Comparison of ENCODE assay signal across 16 cellular contexts in the genomic region with DNA sequence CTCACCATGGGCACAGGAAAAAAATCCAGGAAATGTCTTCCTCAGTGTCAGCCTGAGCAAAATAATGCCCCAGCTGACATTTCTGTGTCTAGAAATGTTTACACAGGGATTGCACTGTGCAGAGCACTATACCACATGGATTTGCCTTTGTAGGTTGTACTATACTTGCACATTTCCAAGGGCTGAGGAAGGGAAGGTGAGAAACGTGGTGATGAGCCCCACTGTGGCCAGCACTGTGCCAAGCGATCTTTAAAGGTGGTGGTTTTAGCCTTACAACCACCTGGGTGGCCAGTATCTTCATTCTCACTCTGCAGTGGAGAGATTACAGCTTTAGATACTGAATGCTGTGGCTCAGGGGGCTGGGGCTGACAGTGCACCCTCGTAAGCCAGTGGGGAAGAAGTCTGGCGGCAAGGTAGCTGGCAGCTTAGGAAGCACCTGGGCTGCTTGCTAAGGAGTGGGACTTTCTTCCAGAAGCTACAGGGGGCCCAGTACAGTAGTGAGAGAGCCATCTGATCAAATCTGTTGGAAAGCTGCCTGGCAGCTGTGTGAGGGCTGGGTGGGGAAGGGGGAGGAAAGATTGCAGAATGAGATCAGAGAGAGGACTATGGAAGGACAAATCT. TPM values are rescaled to one million over a fixed set of nuclear protein-coding genes. Genes with fewer than 3 reads are reported as not detected.
DNase-seq lines count a peak whose midpoint lies in the region; ATAC-seq and TF ChIP-seq lines count a peak whose summit lies in the region.
"Had no signal": no experiment of that assay in that cellular context is flagged by ENCODE, and none has a peak within 500 bp of the region (broad histone marks: within the 10 kb centered on the region; RNA-seq: fewer than 3 reads in every experiment).

No MANE protein-coding gene starts in this region.

- no CpG with 5 or more reads among the region's 4 CpGs for WGBS in IMR-90 (ENCODE audit: extremely low coverage in 2 of 2, insufficient read length in 1 of 2), 2 experiments
- 84% methylated on average over 4 of the region's 4 CpGs for WGBS in SK-N-SH (ENCODE audit: low lambda C conversion rate)

- H4K20me1 ChIP-seq in IMR-90 (ENCODE audit: insufficient read depth, low read length) = no peaks in the 10 kb centered on the region
- H4K20me1 ChIP-seq in SK-N-SH (ENCODE audit: insufficient read depth) = no peaks in the 10 kb centered on the region
- no peaks in the 10 kb centered on the region for H4K20me1 ChIP-seq in GM23338 (replicated peaks; ENCODE audit: insufficient read depth)

- TF ChIP-seq CTCF in IMR-90 (conservative IDR thresholded peaks at IDR 0.05; ENCODE audit: low read depth, low read length) (no peak), SK-N-SH (IDR thresholded peaks at IDR 0.05) (no peak), coronary artery (IDR thresholded peaks at IDR 0.05) (no peak), mucosa of descending colon (IDR thresholded peaks at IDR 0.05) (no peak), GM23338 (conservative IDR thresholded peaks at IDR 0.05; ENCODE audit: low read depth in 2 of 2) (no peak)

- H3K9me3 Mint-ChIP-seq in GM23338 = no peaks in the 10 kb centered on the region
- H3K9me3 Mint-ChIP-seq: activated T-helper 1 cell treated with anti-CD3 and anti-CD28 coated beads, Interleukin-12 subunit alpha, Interleukin-12 subunit beta, Interleukin-2, Interleukin-4 antibody, amounts not matched to agents 30 ng/mL and 10 ng/mL and 1 ng/mL, durations not matched to agents 14 hours and 24 hours and 36 hours; H9; stimulated activated effector memory CD8-positive, alpha-beta T cell treated with anti-CD3 and anti-CD28 coated beads, Interleukin-12 subunit alpha, Interleukin-12 subunit beta, amount 100 ng/mL, for 72 hours had no signal

- CTCF ChIA-PET in IMR-90 (lab: Yijun Ruan, JAX) = interaction anchor here (0.7 to 1.5 kb wide), 2 partner anchors 17 to 97 kb away, joined by 3 to 5 read pairs; no protein-coding TSS in a partner anchor
- CTCF ChIA-PET in SK-N-SH (lab: Yijun Ruan, JAX) = interaction anchor here (0.5 to 7.1 kb wide), 27 partner anchors 9 to 432 kb away, joined by 3 to 107 read pairs (median 17); partner anchors contain the start of gene MCFD2

- no peak overlapping the region for H3K56ac ChIP-seq in IMR-90 (ENCODE audit: extremely low read depth, insufficient read depth, low read length)

- intact Hi-C loops in IMR-90 (cut with micrococcal nuclease) (loop anchor here (2.0 to 5.0 kb wide), 2 partner anchors 49 to 674 kb away; no protein-coding TSS in a partner anchor), head of caudate nucleus (cut with DNase I) (loop anchor here (2.0 kb wide), 1 partner anchor 405 kb away; no protein-coding TSS in a partner anchor), mucosa of descending colon (cut with DNase I, micrococcal nuclease) (loop anchor here in 1 of 2 donors (10.0 kb wide), 1 partner anchor 407 kb away; the partner anchor contains the start of gene MCFD2)

- in situ Hi-C loops in IMR-90 (cut with MboI; ENCODE audit: low sequenced_read_pairs) = loop anchor here (5.0 to 10.0 kb wide), 3 partner anchors 329 to 687 kb away; partner anchors contain the start of gene MCFD2

- TF ChIP-seq RAD21 in IMR-90 (IDR thresholded peaks at IDR 0.05; ENCODE audit: low read length) = peak; percentile 20
- TF ChIP-seq RAD21 in SK-N-SH (IDR thresholded peaks at IDR 0.05; ENCODE audit: low read length) = peak; percentile 41

- H3K4me1 ChIP-seq in IMR-90 (ENCODE audit: control insufficient read depth, insufficient read depth, low read length) (peaks cover 7% of the 10 kb centered on the region), SK-N-SH (ENCODE audit: control insufficient read depth in 1 of 2, insufficient read depth in 2 of 2, low read depth in 1 of 2, low read length in 1 of 2) (peaks cover 2 to 17% of the 10 kb centered on the region in 2 experiments; a peak in 1 of 4 replicates), mucosa of descending colon (ENCODE audit: low read depth) (peaks cover 6% of the 10 kb centered on the region), GM23338 (ENCODE audit: insufficient read depth) (no peaks in the 10 kb centered on the region)

- peak overlapping the region; percentile 18; the same call in 1 of the 2 replicates for H3K18ac ChIP-seq in IMR-90 (ENCODE audit: low read depth, low read length)

- no peaks in the 10 kb centered on the region for H3K36me3 ChIP-seq in IMR-90 (ENCODE audit: control insufficient read depth, insufficient read depth, low read length)
- peaks cover 0 to 2% of the 10 kb centered on the region in 2 experiments for H3K36me3 ChIP-seq in SK-N-SH (replicated peaks in 1 of 2; ENCODE audit: control insufficient read depth in 1 of 2, insufficient read depth in 2 of 2, low read length in 1 of 2)
- no peaks in the 10 kb centered on the region for H3K36me3 ChIP-seq in mucosa of descending colon (ENCODE audit: low read depth)
- no peaks in the 10 kb centered on the region for H3K36me3 ChIP-seq in GM23338 (ENCODE audit: insufficient read depth)
- H3K36me3 ChIP-seq: pancreas had no signal

- H3K27ac ChIP-seq in IMR-90 (ENCODE audit: insufficient read depth, low read length) (no peak overlapping the region), SK-N-SH (ENCODE audit: low read depth in 2 of 2, low read length in 1 of 2) (peak overlapping the region in 1 of 2 experiments; percentile 50; a peak in 2 of 4 replicates), coronary artery (no peak overlapping the region), GM23338 (ENCODE audit: low read depth) (no peak overlapping the region)
- H3K27ac ChIP-seq: pancreas had no signal

- H2BK15ac ChIP-seq in IMR-90 (ENCODE audit: low read depth, low read length) = peak overlapping the region; percentile 9; the same call in 1 of the 3 replicates

- no peaks in the 10 kb centered on the region for H3K36me3 Mint-ChIP-seq in GM23338 (ENCODE audit: low read depth)
- H3K36me3 Mint-ChIP-seq: stimulated activated effector memory CD8-positive, alpha-beta T cell treated with anti-CD3 and anti-CD28 coated beads, Interleukin-12 subunit alpha, Interleukin-12 subunit beta, amount 100 ng/mL, for 72 hours had no signal

- H3K9me2 ChIP-seq in SK-N-SH (no peaks in the 10 kb centered on the region), GM23338 (ENCODE audit: insufficient read depth) (no peaks in the 10 kb centered on the region)

- H3K27ac Mint-ChIP-seq in GM23338 = no peak overlapping the region
- H3K27ac Mint-ChIP-seq: activated CD4-positive, alpha-beta T cell treated with anti-CD3 and anti-CD28 coated beads for 36 hours; activated T-helper 1 cell treated with anti-CD3 and anti-CD28 coated beads, Interleukin-12 subunit alpha, Interleukin-12 subunit beta, Interleukin-2, Interleukin-4 antibody, amounts not matched to agents 30 ng/mL and 10 ng/mL and 1 ng/mL, durations not matched to agents 14 hours and 24 hours and 36 hours; H9; stimulated activated effector memory CD8-positive, alpha-beta T cell treated with anti-CD3 and anti-CD28 coated beads, Interleukin-12 subunit alpha, Interleukin-12 subunit beta, amount 100 ng/mL, for 72 hours had no signal

- H3K23ac ChIP-seq in IMR-90 (ENCODE audit: low read depth, low read length) = no peak overlapping the region

- H4K8ac ChIP-seq in IMR-90 (ENCODE audit: low read depth in 2 of 2, low read length in 2 of 2) = no peak overlapping the region

- H3K14ac ChIP-seq in IMR-90 (replicated peaks; ENCODE audit: low read depth, low read length) = no peak overlapping the region

- peaks cover 9% of the 10 kb centered on the region; the same call in 2 of the 3 replicates for H3K4me1 Mint-ChIP-seq in GM23338
- H3K4me1 Mint-ChIP-seq: activated CD4-positive, alpha-beta T cell treated with anti-CD3 and anti-CD28 coated beads for 36 hours; stimulated activated effector memory CD8-positive, alpha-beta T cell treated with anti-CD3 and anti-CD28 coated beads, Interleukin-12 subunit alpha, Interleukin-12 subunit beta, amount 100 ng/mL, for 72 hours had no signal

- H2AK9ac ChIP-seq in IMR-90 (replicated peaks; ENCODE audit: low read depth, low read length, poor library complexity) = no peak overlapping the region

- H4K5ac ChIP-seq in IMR-90 (ENCODE audit: low read depth, low read length) = peak overlapping the region; percentile 8; the same call in 1 of the 2 replicates

- H3K4me3 ChIP-seq in IMR-90 (ENCODE audit: insufficient read depth, low read depth, low read length) (no peak overlapping the region), SK-N-SH (ENCODE audit: low read depth in 2 of 2, low read length in 1 of 2) (no peak overlapping the region), coronary artery (no peak overlapping the region), mucosa of descending colon (no peak overlapping the region), GM23338 (no peak overlapping the region)
- H3K4me3 ChIP-seq: pancreas had no signal

- H3K79me2 ChIP-seq in SK-N-SH (ENCODE audit: insufficient read depth) = no peaks in the 10 kb centered on the region
- H3K79me2 ChIP-seq in GM23338 (replicated peaks; ENCODE audit: insufficient read depth) = no peaks in the 10 kb centered on the region

- no peak for TF ChIP-seq POLR2A in IMR-90 (IDR thresholded peaks at IDR 0.05; ENCODE audit: low read depth, low read length)

- ATAC-seq in IMR-90 (ENCODE audit: low read depth) (peak; percentile 38), mucosa of descending colon (no peak), GM23338 (no peak)
- ATAC-seq: activated CD4-positive, alpha-beta T cell treated with anti-CD3 and anti-CD28 coated beads for 36 hours; pancreas; stimulated activated effector memory CD8-positive, alpha-beta T cell treated with anti-CD3 and anti-CD28 coated beads, Interleukin-12 subunit alpha, Interleukin-12 subunit beta, amount 100 ng/mL, for 72 hours had no signal

- TF ChIP-seq EP300 in SK-N-SH (IDR thresholded peaks at IDR 0.05; ENCODE audit: borderline replicate concordance in 1 of 2, low read depth in 1 of 2, low read length in 1 of 2) = peak in 1 of 2 experiments; percentile 43; a peak in 2 of 4 replicates

- POLR2A ChIA-PET in IMR-90 (lab: Charles Lee; ENCODE audit: unreplicated experiment) (interaction anchor here (0.9 kb wide), 1 partner anchor 147 kb away, joined by 3 read pairs; no protein-coding TSS in a partner anchor), SK-N-SH (lab: Yijun Ruan, JAX) (interaction anchor here (0.5 to 0.6 kb wide), 3 partner anchors 91 to 233 kb away, joined by 3 to 5 read pairs (median 3); no protein-coding TSS in a partner anchor)

- no TSS peak for BruUV-seq in IMR-90 (replicated peaks; lab: Mats Ljungman, UMichigan)

- no peaks in the 10 kb centered on the region for H3F3A ChIP-seq in SK-N-SH (replicated peaks; ENCODE audit: insufficient read depth)
- no peaks in the 10 kb centered on the region for H3F3A ChIP-seq in GM23338 (replicated peaks; ENCODE audit: low read depth)

- H3K27me3 ChIP-seq in IMR-90 (ENCODE audit: control insufficient read depth, insufficient read depth, low read length) (no peaks in the 10 kb centered on the region), SK-N-SH (ENCODE audit: insufficient read depth) (no peaks in the 10 kb centered on the region), GM23338 (ENCODE audit: insufficient read depth) (no peaks in the 10 kb centered on the region)
- H3K27me3 ChIP-seq: pancreas had no signal

- H2AFZ ChIP-seq in IMR-90 (replicated peaks; ENCODE audit: low read length, poor library complexity) (no peak overlapping the region), SK-N-SH (ENCODE audit: low read depth) (no peak overlapping the region), GM23338 (no peak overlapping the region)

- H2BK120ac ChIP-seq in IMR-90 (ENCODE audit: low read depth, low read length) = 0 out of 2 replicates have a peak overlapping the region, but pooled peaks have one; percentile 34

- peaks cover 0 to 4% of the 10 kb centered on the region in 2 experiments; a peak in 2 of 4 replicates for H3K79me1 ChIP-seq in IMR-90 (ENCODE audit: low read depth in 1 of 2, low read length in 2 of 2)

- no peaks in the 10 kb centered on the region for H3K9me3 ChIP-seq in IMR-90 (ENCODE audit: control insufficient read depth, insufficient read depth, low read length)
- no peaks in the 10 kb centered on the region for H3K9me3 ChIP-seq in SK-N-SH
- no peaks in the 10 kb centered on the region for H3K9me3 ChIP-seq in mucosa of descending colon
- H3K9me3 ChIP-seq: pancreas had no signal

- peak overlapping the region; percentile 8 for H3K4ac ChIP-seq in IMR-90 (ENCODE audit: low read depth, low read length)

- no peak overlapping the region for H2BK5ac ChIP-seq in IMR-90 (ENCODE audit: low read depth, low read length, poor library complexity, severe bottlenecking)

- H4K91ac ChIP-seq in IMR-90 (ENCODE audit: insufficient read depth, low read depth, low read length) = no peak overlapping the region

- H3K4me2 ChIP-seq in IMR-90 (ENCODE audit: low read depth, low read length) (no peak overlapping the region; the same call in 1 of the 2 replicates), SK-N-SH (no peak overlapping the region), GM23338 (no peak overlapping the region)

- H3K4me3 Mint-ChIP-seq in GM23338 = no peak overlapping the region
- H3K4me3 Mint-ChIP-seq: activated CD4-positive, alpha-beta T cell treated with anti-CD3 and anti-CD28 coated beads for 36 hours; activated T-helper 1 cell treated with anti-CD3 and anti-CD28 coated beads, Interleukin-12 subunit alpha, Interleukin-12 subunit beta, Interleukin-2, Interleukin-4 antibody, amounts not matched to agents 30 ng/mL and 10 ng/mL and 1 ng/mL, durations not matched to agents 14 hours and 24 hours and 36 hours; H9; stimulated activated effector memory CD8-positive, alpha-beta T cell treated with anti-CD3 and anti-CD28 coated beads, Interleukin-12 subunit alpha, Interleukin-12 subunit beta, amount 100 ng/mL, for 72 hours had no signal

- dilution Hi-C loops in IMR-90 (cut with HindIII; ENCODE audit: low sequenced_read_pairs, unreplicated experiment) = no loop called here

- peak; percentile 47 for DNase-seq in A172 (ENCODE audit: low spot score)
- peak; percentile 62 for DNase-seq in IMR-90
- DNase-seq in SK-N-SH = peak; percentile 70
- peak in 34 of 42 donors; percentile 33 to 85 (median 54) for DNase-seq in head of caudate nucleus
- DNase-seq in coronary artery (ENCODE audit: low spot score) = no peak
- DNase-seq in mucosa of descending colon = no peak
- no peak for DNase-seq in HCEC 1CT
- no peak for DNase-seq in GM23338 (ENCODE audit: low spot score)
- DNase-seq: activated CD4-positive, alpha-beta T cell treated with anti-CD3 and anti-CD28 coated beads for 36 hours; aorta; H9; NCI-H1048; stimulated activated CD4-positive, alpha-beta T cell treated with anti-CD3 and anti-CD28 coated beads, Interleukin-2, amount 100 ng/mL, for 24 hours had no signal

- H3K9ac ChIP-seq in IMR-90 (ENCODE audit: low read depth, low read length) = no peak overlapping the region
- H3K9ac ChIP-seq in SK-N-SH = no peak overlapping the region

- H2AK5ac ChIP-seq in IMR-90 (ENCODE audit: low read depth, low read length) = peak overlapping the region; percentile 64; the same call in 1 of the 2 replicates

- no peak overlapping the region; the same call in 1 of the 2 replicates for H2BK20ac ChIP-seq in IMR-90 (ENCODE audit: low read depth, low read length)

- no peaks in the 10 kb centered on the region for H3K9me1 ChIP-seq in IMR-90 (ENCODE audit: insufficient read depth, low read length)

- H3K27me3 Mint-ChIP-seq in GM23338 (ENCODE audit: insufficient read depth, low read depth, poor library complexity) = peaks cover 2% of the 10 kb centered on the region

RNA-seq across cellular contexts. Expression of gene EPCAM, which starts 47.6 kb away (rescaled TPM):
- 0.77 and 1.5 TPM in 2 replicates for total RNA-seq in A172 (2014; rRNA removed; shearing (Covaris generic))
- 0.18 and 0.28 TPM in 2 replicates for total RNA-seq in IMR-90 (2012; rRNA removed)
- 0.09 and 0.27 TPM in 2 replicates for polyA plus RNA-seq in IMR-90 (2012; rRNA removed)
- 0.05 TPM in 1 of 2 replicates, not detected in the other for polyA plus RNA-seq in IMR-90 (2012; cell fraction: cytosol; rRNA removed)
- polyA plus RNA-seq in IMR-90 (2012; cell fraction: nucleus; rRNA removed; ENCODE audit: low replicate concordance) = not detected in 2 replicates
- 0.43 and 0.54 TPM in 2 replicates for polyA plus RNA-seq in SK-N-SH (2012; rRNA removed)
- polyA plus RNA-seq in SK-N-SH (2012; cell fraction: cytosol; rRNA removed) = 0.49 and 0.80 TPM in 2 replicates
- 1.1 and 1.3 TPM in 2 replicates for polyA plus RNA-seq in SK-N-SH (2012; cell fraction: nucleus; rRNA removed)
- 1,000 to 10,000 TPM in 2 of 3 donors, 100 to 1,000 TPM in 1; 730 to 1,842 (median 1,636) TPM for total RNA-seq in mucosa of descending colon
- 183 and 260 TPM in 2 replicates for total RNA-seq in GM23338 (2014; rRNA removed; shearing (Covaris generic))
- 387 and 411 TPM in 2 replicates for polyA plus RNA-seq in GM23338 (2016; fragmentation: Nextera tagmentation; extraction: Ambion mirVana)

Comparison
In these comparisons a context has a peak if more than half of its experiments do, and no peak if none do; other contexts are left out.
1. DNase-seq: peak in A172 (single experiment), IMR-90 (single experiment), SK-N-SH (single experiment) and head of caudate nucleus (34 of 42); none in coronary artery (single experiment), mucosa of descending colon (0 of 3), HCEC 1CT (single experiment) and GM23338 (single experiment).
2. RNA of gene EPCAM, which starts 47.6 kb away (total RNA-seq): 730 to 1,842 TPM in mucosa of descending colon and 183 to 260 TPM in GM23338; 0.77 to 1.5 TPM in A172 and 0.18 to 0.28 TPM in IMR-90; every median in the first group is over 10 times any median in the second.